In genomic region chr20:45934046-45934586, GRCh38 we compare ENCODE assay signal across 7 cellular contexts. TPM values are rescaled to one million over a fixed set of nuclear protein-coding genes. Genes with fewer than 3 reads are reported as not detected.
DNase-seq lines count a peak whose midpoint lies in the region; ATAC-seq and TF ChIP-seq lines count a peak whose summit lies in the region.

No MANE protein-coding gene starts in this region.

- TF ChIP-seq POLR2A in transverse colon (IDR thresholded peaks at IDR 0.05), result no peak

- H3K27me3 ChIP-seq in endocrine pancreas (ENCODE audit: control insufficient read depth, insufficient read depth, low read length) (no peaks in the 10 kb centered on the region), mononuclear cell (ENCODE audit: insufficient read depth, low read length) (no peaks in the 10 kb centered on the region), transverse colon (no peaks in the 10 kb centered on the region)

- intact Hi-C loops in transverse colon (cut with DNase I; ENCODE audit: low total_unique reads), result no loop called here

- H3K36me3 Mint-ChIP-seq in T-helper 2 cell treated with Interferon-gamma antibody and Interleukin-4, amounts not matched to agents 5 μg/mL and 100 μg/mL, for 36 hours (ENCODE audit: low read depth), result peaks cover 25% of the 10 kb centered on the region

- peak overlapping the region; percentile 98 for H3K27ac Mint-ChIP-seq in T-helper 2 cell treated with Interferon-gamma antibody and Interleukin-4, amounts not matched to agents 5 μg/mL and 100 μg/mL, for 36 hours

- peak overlapping the region; percentile 98 for H3K4me3 Mint-ChIP-seq in T-helper 2 cell treated with Interferon-gamma antibody and Interleukin-4, amounts not matched to agents 5 μg/mL and 100 μg/mL, for 36 hours

- H3K4me1 Mint-ChIP-seq in T-helper 2 cell treated with Interferon-gamma antibody and Interleukin-4, amounts not matched to agents 5 μg/mL and 100 μg/mL, for 36 hours (ENCODE audit: low read depth), result peaks cover 23% of the 10 kb centered on the region

- no peak for TF ChIP-seq EP300 in transverse colon (IDR thresholded peaks at IDR 0.05; ENCODE audit: low read depth)

- peak overlapping the region; percentile 91 for H3K9ac ChIP-seq in endocrine pancreas (ENCODE audit: control insufficient read depth, insufficient read depth, low read length)

- peak overlapping the region; percentile 81 for H3K4me3 ChIP-seq in endocrine pancreas (ENCODE audit: control insufficient read depth, insufficient read depth, low read length)
- peak overlapping the region; percentile 99 for H3K4me3 ChIP-seq in mononuclear cell (ENCODE audit: low read length)
- peak overlapping the region; percentile 66 to 99 (median 84) for H3K4me3 ChIP-seq in transverse colon

- peak; percentile 8 for ATAC-seq in GM21737 (IDR thresholded peaks at IDR 0.05; ENCODE audit: unreplicated experiment)

- H3K4me1 ChIP-seq in endocrine pancreas (ENCODE audit: control insufficient read depth, insufficient read depth, low read length) (peaks cover 4% of the 10 kb centered on the region), mononuclear cell (ENCODE audit: insufficient read depth, low read length) (peaks cover 41% of the 10 kb centered on the region), transverse colon (peaks cover 7 to 22% (median 10%) of the 10 kb centered on the region in 4 donors)

- DNase-seq in GM03348 (ENCODE audit: low spot score) (peak; percentile 61), LHCN-M2 (ENCODE audit: low read depth) (peak; percentile 43), transverse colon (peak; percentile 59)
- DNase-seq in T-helper 2 cell treated with Interferon-gamma antibody and Interleukin-4, amounts not matched to agents 5 μg/mL and 100 μg/mL, for 36 hours (ENCODE audit: low spot score), result no peak

- in situ Hi-C loops in transverse colon (cut with MboI; ENCODE audit: low pct_ligation_motif_present in 1 of 4, low pct_unique_long_range_greater_than_20kb in 1 of 4, low sequenced_read_pairs in 3 of 4), result no loop called here

- H3K9me3 Mint-ChIP-seq in T-helper 2 cell treated with Interferon-gamma antibody and Interleukin-4, amounts not matched to agents 5 μg/mL and 100 μg/mL, for 36 hours, result no peaks in the 10 kb centered on the region

- no peaks in the 10 kb centered on the region for H3K9me3 ChIP-seq in endocrine pancreas (ENCODE audit: control insufficient read depth, low read length)
- no peaks in the 10 kb centered on the region for H3K9me3 ChIP-seq in mononuclear cell (ENCODE audit: low read depth, low read length)
- no peaks in the 10 kb centered on the region for H3K9me3 ChIP-seq in transverse colon

- H3K27me3 Mint-ChIP-seq in T-helper 2 cell treated with Interferon-gamma antibody and Interleukin-4, amounts not matched to agents 5 μg/mL and 100 μg/mL, for 36 hours (ENCODE audit: low read depth), result no peaks in the 10 kb centered on the region

- peak overlapping the region; percentile 97 to 100 (median 99) for H3K27ac ChIP-seq in transverse colon

- no peak for TF ChIP-seq CTCF in transverse colon (IDR thresholded peaks at IDR 0.05)

- WGBS in transverse colon (ENCODE audit: low coverage in 1 of 2), 2 donors, result 0% methylated on average over 1 to 19 of the region's 34 CpGs

- H3K36me3 ChIP-seq in endocrine pancreas (ENCODE audit: control insufficient read depth, insufficient read depth, low read length) (no peaks in the 10 kb centered on the region), transverse colon (peaks cover 0 to 16% (median 7%) of the 10 kb centered on the region in 4 donors)

RNA-seq across cellular contexts. Expression of gene PCIF1, which starts 0.4 kb away (rescaled TPM):
- 10.2 and 13.6 TPM in 2 replicates for total RNA-seq in LHCN-M2 (2014; rRNA removed)
- polyA plus RNA-seq in LHCN-M2 (2012), result 25.7 TPM
- total RNA-seq in mononuclear cell, result 48.0 TPM
- total RNA-seq in transverse colon, result 10 to 100 TPM; 23.5 to 52.0 (median 32.0) TPM

RNA-seq across cellular contexts. Expression of gene PLTP, which starts 22.2 kb away (rescaled TPM):
- 7.2 and 10.3 TPM in 2 replicates for total RNA-seq in LHCN-M2 (2014; rRNA removed)
- polyA plus RNA-seq in LHCN-M2 (2012), result 8.0 TPM
- total RNA-seq in mononuclear cell, result 1.4 TPM
- 10 to 100 TPM; 17.7 to 79.9 (median 59.9) TPM for total RNA-seq in transverse colon

RNA-seq across cellular contexts. Expression of gene ZNF335, which starts 37.9 kb away (rescaled TPM):
- 15.3 and 15.9 TPM in 2 replicates for total RNA-seq in LHCN-M2 (2014; rRNA removed)
- polyA plus RNA-seq in LHCN-M2 (2012), result 8.5 TPM
- 49.4 TPM for total RNA-seq in mononuclear cell
- 10 to 100 TPM; 27.0 to 80.0 (median 32.4) TPM for total RNA-seq in transverse colon

RNA-seq across cellular contexts. Expression of gene CTSA, which starts 43.0 kb away (rescaled TPM):
- total RNA-seq in LHCN-M2 (2014; rRNA removed), result 118 and 180 TPM in 2 replicates
- 196 TPM for polyA plus RNA-seq in LHCN-M2 (2012)
- total RNA-seq in mononuclear cell, result 111 TPM
- total RNA-seq in transverse colon, result 100 to 1,000 TPM; 197 to 971 (median 466) TPM

RNA-seq across cellular contexts. Expression of gene NEURL2, which starts 43.1 kb away (rescaled TPM):
- total RNA-seq in LHCN-M2 (2014; rRNA removed) (5.4 and 9.0 TPM in 2 replicates), mononuclear cell (1.9 TPM), transverse colon (10 to 100 TPM; 14.7 to 30.4 (median 18.1) TPM)
- 3.5 TPM for polyA plus RNA-seq in LHCN-M2 (2012)
